8 cellular contexts compared by ENCODE assay signal in genomic region chr6:130282234-130282995, GRCh38. TPM values are rescaled to one million over a fixed set of nuclear protein-coding genes. Genes with fewer than 3 reads are reported as not detected.
DNase-seq lines count a peak whose midpoint lies in the region; ATAC-seq and TF ChIP-seq lines count a peak whose summit lies in the region.

No MANE protein-coding gene starts in this region.

- DNase-seq in AG08395 (ENCODE audit: low spot score) = peak; percentile 34
- DNase-seq in amniotic epithelial cell (ENCODE audit: low read depth) = peak; percentile 35
- no peak for DNase-seq in neuronal stem cell (ENCODE audit: low spot score)
- no peak for DNase-seq in KBM-7
- no peak for DNase-seq in body of pancreas
- DNase-seq in ecto neural progenitor cell (ENCODE audit: low spot score) = no peak

- TF ChIP-seq CTCF in body of pancreas (IDR thresholded peaks at IDR 0.05) = peak in 2 of 7 experiments; percentile 9

- ATAC-seq in GM18868 (IDR thresholded peaks at IDR 0.05; ENCODE audit: unreplicated experiment) (peak; percentile 80), HG03460 (IDR thresholded peaks at IDR 0.05; ENCODE audit: unreplicated experiment) (peak; percentile 71), body of pancreas (no peak)

- TF ChIP-seq POLR2A in body of pancreas (IDR thresholded peaks at IDR 0.05) = no peak

- no peak overlapping the region for H3K4me2 ChIP-seq in neuronal stem cell (ENCODE audit: insufficient read depth, low read length, poor library complexity, severe bottlenecking)

- H3K27me3 ChIP-seq in neuronal stem cell (ENCODE audit: control insufficient read depth in 3 of 3, insufficient read depth in 3 of 3, low read depth in 1 of 3, low read length in 3 of 3) (no peaks in the 10 kb centered on the region), body of pancreas (no peaks in the 10 kb centered on the region)

- no peak overlapping the region for H3K18ac ChIP-seq in neuronal stem cell (ENCODE audit: low read length)

- H4K8ac ChIP-seq in neuronal stem cell (ENCODE audit: low read depth, low read length) = no peak overlapping the region

- no peak overlapping the region for H3K9ac ChIP-seq in neuronal stem cell (ENCODE audit: low read depth, low read length, poor library complexity)

- no peak overlapping the region for H3K4me3 ChIP-seq in neuronal stem cell (ENCODE audit: low read length in 2 of 2)
- no peak overlapping the region for H3K4me3 ChIP-seq in body of pancreas

- no peak overlapping the region for H2BK12ac ChIP-seq in neuronal stem cell (ENCODE audit: low read length)

- H4K91ac ChIP-seq in neuronal stem cell (ENCODE audit: low read depth, low read length, poor library complexity) = no peak overlapping the region

- no peaks in the 10 kb centered on the region for H3K9me3 ChIP-seq in neuronal stem cell (replicated peaks in 1 of 2; ENCODE audit: control insufficient read depth in 2 of 2, insufficient read depth in 1 of 2, low read depth in 1 of 2, low read length in 2 of 2)
- no peaks in the 10 kb centered on the region for H3K9me3 ChIP-seq in body of pancreas

- H2AK5ac ChIP-seq in neuronal stem cell (ENCODE audit: low read depth, low read length) = no peak overlapping the region

- H3K23ac ChIP-seq in neuronal stem cell (ENCODE audit: low read depth, low read length, poor library complexity) = no peak overlapping the region

- no peak overlapping the region for H3K14ac ChIP-seq in neuronal stem cell (ENCODE audit: low read length)

- no peak overlapping the region for H3K4ac ChIP-seq in neuronal stem cell (ENCODE audit: low read length)

- intact Hi-C loops in body of pancreas (cut with DNase I) = no loop called here

- H3K79me1 ChIP-seq in neuronal stem cell (ENCODE audit: low read depth, low read length) = no peaks in the 10 kb centered on the region

- H2AFZ ChIP-seq in neuronal stem cell (ENCODE audit: low read length) = peak overlapping the region; percentile 53

- H3K4me1 ChIP-seq in neuronal stem cell (ENCODE audit: control insufficient read depth in 2 of 2, insufficient read depth in 1 of 2, low read depth in 1 of 2, low read length in 2 of 2) (no peaks in the 10 kb centered on the region), body of pancreas (no peaks in the 10 kb centered on the region)

- H3K36me3 ChIP-seq in neuronal stem cell (replicated peaks in 1 of 2; ENCODE audit: control insufficient read depth in 2 of 2, insufficient read depth in 2 of 2, low read length in 2 of 2) (no peaks in the 10 kb centered on the region), body of pancreas (replicated peaks in 1 of 2; ENCODE audit: insufficient read depth in 1 of 2, low read depth in 2 of 2) (no peaks in the 10 kb centered on the region)

- H2BK5ac ChIP-seq in neuronal stem cell (ENCODE audit: low read length) = no peak overlapping the region

- H3K27ac ChIP-seq in neuronal stem cell (replicated peaks; ENCODE audit: low read length) (no peak overlapping the region), body of pancreas (no peak overlapping the region)

- no peak overlapping the region for H2BK120ac ChIP-seq in neuronal stem cell (ENCODE audit: low read depth, low read length)

- in situ Hi-C loops in KBM-7 (cut with MboI; ENCODE audit: low pct_unique_long_range_greater_than_20kb, low sequenced_read_pairs) = no loop called here

- no CpG with 5 or more reads among the region's 2 CpGs for WGBS in neuronal stem cell (ENCODE audit: extremely low coverage in 2 of 2, insufficient read length in 2 of 2, insufficient replicate concordance in 1 of 2), 2 donors
- WGBS in body of pancreas, 2 donors = 77 to 81% methylated on average over 2 of the region's 2 CpGs

- no peak overlapping the region for H2BK15ac ChIP-seq in neuronal stem cell (ENCODE audit: low read length)

RNA-seq across cellular contexts. Expression of gene SAMD3, which starts 59.7 kb away (rescaled TPM):
- polyA plus RNA-seq in neuronal stem cell (2013, experiment 1 of 2) = 0.08 TPM
- polyA plus RNA-seq in neuronal stem cell (2013, experiment 2 of 2) = 0.04 TPM
- total RNA-seq in body of pancreas = 10 to 100 TPM in 1 of 2 donors, under 1 TPM in 1; 0.52 to 20.4 TPM

Comparison
In these comparisons a context has a peak if more than half of its experiments do, and no peak if none do; other contexts are left out.
1. DNase-seq: peak in AG08395 (single experiment) and amniotic epithelial cell (single experiment); none in neuronal stem cell (single experiment), KBM-7 (single experiment), body of pancreas (0 of 4) and ecto neural progenitor cell (single experiment).